In the genomic region with DNA sequence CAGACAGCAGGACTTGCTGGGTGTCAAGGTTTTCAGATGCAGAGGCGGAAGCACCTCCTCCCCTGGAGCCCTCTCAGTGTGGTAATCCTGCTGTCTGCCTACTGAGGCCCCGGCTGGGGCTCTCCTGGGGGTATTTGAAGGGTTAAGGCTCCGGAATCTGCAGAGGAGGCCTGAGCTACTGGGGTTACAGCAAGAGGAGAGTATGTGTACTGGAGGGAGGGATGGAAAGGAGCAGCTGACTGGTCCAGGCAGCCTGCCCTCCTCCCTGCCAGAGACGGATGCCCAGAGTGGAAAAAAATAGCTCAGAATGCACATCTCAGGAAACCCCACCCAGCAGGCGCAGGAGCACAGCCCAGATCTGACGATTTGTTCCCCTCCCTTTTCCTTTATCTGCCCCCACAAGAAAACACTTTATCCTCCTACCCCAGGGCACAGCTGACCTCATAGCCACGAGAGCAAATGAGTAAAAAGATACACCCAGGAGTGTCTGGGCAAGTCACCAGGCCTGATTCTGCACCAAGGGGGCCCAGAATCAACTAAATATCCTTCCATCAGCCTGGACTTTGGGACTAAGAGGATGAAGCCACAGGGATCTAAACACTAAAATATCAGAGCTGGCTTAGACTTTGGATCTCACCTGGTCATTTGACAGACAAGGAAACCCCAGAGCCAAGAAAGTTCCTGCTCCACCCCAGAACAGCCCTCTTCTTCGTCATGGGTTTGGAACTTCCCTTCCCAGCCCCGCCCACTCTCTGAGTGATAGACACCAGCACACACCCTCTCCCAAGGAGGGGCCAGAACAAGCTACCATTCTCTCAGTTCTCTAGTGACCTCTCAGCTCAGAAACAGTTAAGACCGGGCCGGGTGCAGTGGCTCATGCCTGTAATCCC, we compare ENCODE assay signal across 1 cellular context.
TF ChIP-seq lines count a peak whose summit lies in the region.

No MANE protein-coding gene starts in this region.

TF ChIP-seq in K562, 482 proteins besides CTCF, POLR2A, EP300 and RAD21 (continued from another document and continues in another):
- TF ChIP-seq, protein P1, sequence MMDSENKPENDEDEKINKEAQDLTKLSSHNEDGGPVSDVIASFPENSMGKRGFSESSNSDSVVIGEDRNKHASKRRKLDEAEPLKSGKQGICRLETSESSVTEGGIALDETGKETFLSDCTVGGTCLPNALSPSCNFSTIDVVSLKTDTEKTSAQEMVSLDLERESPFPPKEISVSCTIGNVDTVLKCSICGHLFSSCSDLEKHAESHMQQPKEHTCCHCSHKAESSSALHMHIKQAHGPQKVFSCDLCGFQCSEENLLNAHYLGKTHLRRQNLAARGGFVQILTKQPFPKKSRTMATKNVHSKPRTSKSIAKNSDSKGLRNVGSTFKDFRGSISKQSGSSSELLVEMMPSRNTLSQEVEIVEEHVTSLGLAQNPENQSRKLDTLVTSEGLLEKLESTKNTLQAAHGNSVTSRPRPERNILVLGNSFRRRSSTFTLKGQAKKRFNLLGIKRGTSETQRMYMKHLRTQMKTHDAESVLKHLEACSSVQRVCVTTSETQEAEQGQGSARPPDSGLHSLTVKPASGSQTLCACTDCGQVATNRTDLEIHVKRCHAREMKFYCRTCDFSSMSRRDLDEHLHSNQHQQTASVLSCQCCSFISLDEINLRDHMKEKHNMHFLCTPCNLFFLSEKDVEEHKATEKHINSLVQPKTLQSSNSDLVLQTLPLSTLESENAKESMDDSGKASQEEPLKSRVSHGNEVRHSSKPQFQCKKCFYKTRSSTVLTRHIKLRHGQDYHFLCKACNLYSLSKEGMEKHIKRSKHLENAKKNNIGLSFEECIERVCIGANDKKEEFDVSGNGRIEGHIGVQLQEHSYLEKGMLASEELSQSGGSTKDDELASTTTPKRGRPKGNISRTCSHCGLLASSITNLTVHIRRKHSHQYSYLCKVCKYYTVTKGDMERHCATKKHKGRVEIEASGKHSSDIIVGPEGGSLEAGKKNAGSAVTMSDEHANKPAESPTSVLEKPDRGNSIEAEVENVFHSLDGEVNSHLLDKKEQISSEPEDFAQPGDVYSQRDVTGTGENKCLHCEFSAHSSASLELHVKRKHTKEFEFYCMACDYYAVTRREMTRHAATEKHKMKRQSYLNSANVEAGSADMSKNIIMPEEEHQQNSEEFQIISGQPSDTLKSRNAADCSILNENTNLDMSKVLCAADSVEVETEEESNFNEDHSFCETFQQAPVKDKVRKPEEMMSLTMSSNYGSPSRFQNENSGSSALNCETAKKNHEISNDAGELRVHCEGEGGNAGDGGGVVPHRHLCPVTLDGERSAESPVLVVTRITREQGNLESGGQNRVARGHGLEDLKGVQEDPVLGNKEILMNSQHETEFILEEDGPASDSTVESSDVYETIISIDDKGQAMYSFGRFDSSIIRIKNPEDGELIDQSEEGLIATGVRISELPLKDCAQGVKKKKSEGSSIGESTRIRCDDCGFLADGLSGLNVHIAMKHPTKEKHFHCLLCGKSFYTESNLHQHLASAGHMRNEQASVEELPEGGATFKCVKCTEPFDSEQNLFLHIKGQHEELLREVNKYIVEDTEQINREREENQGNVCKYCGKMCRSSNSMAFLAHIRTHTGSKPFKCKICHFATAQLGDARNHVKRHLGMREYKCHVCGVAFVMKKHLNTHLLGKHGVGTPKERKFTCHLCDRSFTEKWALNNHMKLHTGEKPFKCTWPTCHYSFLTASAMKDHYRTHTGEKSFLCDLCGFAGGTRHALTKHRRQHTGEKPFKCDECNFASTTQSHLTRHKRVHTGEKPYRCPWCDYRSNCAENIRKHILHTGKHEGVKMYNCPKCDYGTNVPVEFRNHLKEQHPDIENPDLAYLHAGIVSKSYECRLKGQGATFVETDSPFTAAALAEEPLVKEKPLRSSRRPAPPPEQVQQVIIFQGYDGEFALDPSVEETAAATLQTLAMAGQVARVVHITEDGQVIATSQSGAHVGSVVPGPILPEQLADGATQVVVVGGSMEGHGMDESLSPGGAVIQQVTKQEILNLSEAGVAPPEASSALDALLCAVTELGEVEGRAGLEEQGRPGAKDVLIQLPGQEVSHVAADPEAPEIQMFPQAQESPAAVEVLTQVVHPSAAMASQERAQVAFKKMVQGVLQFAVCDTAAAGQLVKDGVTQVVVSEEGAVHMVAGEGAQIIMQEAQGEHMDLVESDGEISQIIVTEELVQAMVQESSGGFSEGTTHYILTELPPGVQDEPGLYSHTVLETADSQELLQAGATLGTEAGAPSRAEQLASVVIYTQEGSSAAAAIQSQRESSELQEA (IDR thresholded peaks at IDR 0.05; ENCODE audit: low read depth): peak; percentile 90
- TF ChIP-seq CREB1 (IDR thresholded peaks at IDR 0.05) (peak; percentile 64; the same call in 1 of the 2 replicates), CREB1 (CRISPR knock-in tag; IDR thresholded peaks at IDR 0.05) (no peak; the same call in 1 of the 2 replicates), ZNF76 (CRISPR knock-in tag; IDR thresholded peaks at IDR 0.05; ENCODE audit: borderline replicate concordance) (no peak), RCOR1 (IDR thresholded peaks at IDR 0.05; ENCODE audit: borderline replicate concordance in 1 of 2, low read depth in 2 of 2, low read length in 2 of 2) (0 out of 4 replicates have a peak, but pooled peaks of 1 of the 2 experiments have one; percentile 30), TAF1 (IDR thresholded peaks at IDR 0.05; ENCODE audit: control insufficient read depth, extremely low read depth, insufficient read depth, low read length, severe bottlenecking) (peak; percentile 41), SIRT6 (IDR thresholded peaks at IDR 0.05; ENCODE audit: low read depth, low read length) (no peak), XRCC5 (IDR thresholded peaks at IDR 0.05; ENCODE audit: low read depth, low read length) (no peak), KDM5B (IDR thresholded peaks at IDR 0.05; ENCODE audit: insufficient replicate concordance, low read depth, low read length) (peak; percentile 79), DACH1 (IDR thresholded peaks at IDR 0.05; ENCODE audit: partially characterized antibody) (peak; percentile 23), ZNF668 (CRISPR knock-in tag; IDR thresholded peaks at IDR 0.05) (no peak), SIN3A (IDR thresholded peaks at IDR 0.05; ENCODE audit: borderline replicate concordance in 2 of 2, control insufficient read depth in 1 of 2, low read depth in 2 of 2, low read length in 2 of 2) (no peak), NCOR1 (IDR thresholded peaks at IDR 0.05) (peak; percentile 46; the same call in 1 of the 2 replicates), BHLHE40 (IDR thresholded peaks at IDR 0.05; ENCODE audit: low read length) (peak; percentile 33), ATF1 (CRISPR knock-in tag; IDR thresholded peaks at IDR 0.05) (no peak), ATF1 (tag; IDR thresholded peaks at IDR 0.05) (peak; percentile 78), CBFA2T2 (conservative IDR thresholded peaks at IDR 0.05) (peak; percentile 71), KAT7 (CRISPR knock-in tag; IDR thresholded peaks at IDR 0.05; ENCODE audit: borderline replicate concordance) (no peak), MTA3 (IDR thresholded peaks at IDR 0.05; ENCODE audit: borderline replicate concordance) (peak; percentile 76), BACH1 (tag; IDR thresholded peaks at IDR 0.05) (no peak), ZNF445 (CRISPR knock-in tag; IDR thresholded peaks at IDR 0.05; ENCODE audit: low read depth) (no peak), MAZ (CRISPR knock-in tag; conservative IDR thresholded peaks at IDR 0.05 in 1 of 2, IDR thresholded peaks at IDR 0.05 in 1 of 2) (peak in 1 of 2 experiments; percentile 22; a peak in 1 of 4 replicates), ZNF696 (CRISPR knock-in tag; conservative IDR thresholded peaks at IDR 0.05) (no peak), KLF16 (IDR thresholded peaks at IDR 0.05) (peak; percentile 50; the same call in 1 of the 2 replicates), RFX1 (IDR thresholded peaks at IDR 0.05) (no peak)
- TF ChIP-seq, protein P2, sequence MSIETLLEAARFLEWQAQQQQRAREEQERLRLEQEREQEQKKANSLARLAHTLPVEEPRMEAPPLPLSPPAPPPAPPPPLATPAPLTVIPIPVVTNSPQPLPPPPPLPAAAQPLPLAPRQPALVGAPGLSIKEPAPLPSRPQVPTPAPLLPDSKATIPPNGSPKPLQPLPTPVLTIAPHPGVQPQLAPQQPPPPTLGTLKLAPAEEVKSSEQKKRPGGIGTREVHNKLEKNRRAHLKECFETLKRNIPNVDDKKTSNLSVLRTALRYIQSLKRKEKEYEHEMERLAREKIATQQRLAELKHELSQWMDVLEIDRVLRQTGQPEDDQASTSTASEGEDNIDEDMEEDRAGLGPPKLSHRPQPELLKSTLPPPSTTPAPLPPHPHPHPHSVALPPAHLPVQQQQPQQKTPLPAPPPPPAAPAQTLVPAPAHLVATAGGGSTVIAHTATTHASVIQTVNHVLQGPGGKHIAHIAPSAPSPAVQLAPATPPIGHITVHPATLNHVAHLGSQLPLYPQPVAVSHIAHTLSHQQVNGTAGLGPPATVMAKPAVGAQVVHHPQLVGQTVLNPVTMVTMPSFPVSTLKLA (conservative IDR thresholded peaks at IDR 0.05): peak; percentile 28 to 54; a peak in 2 of 4 replicates
- TF ChIP-seq, protein P3, sequence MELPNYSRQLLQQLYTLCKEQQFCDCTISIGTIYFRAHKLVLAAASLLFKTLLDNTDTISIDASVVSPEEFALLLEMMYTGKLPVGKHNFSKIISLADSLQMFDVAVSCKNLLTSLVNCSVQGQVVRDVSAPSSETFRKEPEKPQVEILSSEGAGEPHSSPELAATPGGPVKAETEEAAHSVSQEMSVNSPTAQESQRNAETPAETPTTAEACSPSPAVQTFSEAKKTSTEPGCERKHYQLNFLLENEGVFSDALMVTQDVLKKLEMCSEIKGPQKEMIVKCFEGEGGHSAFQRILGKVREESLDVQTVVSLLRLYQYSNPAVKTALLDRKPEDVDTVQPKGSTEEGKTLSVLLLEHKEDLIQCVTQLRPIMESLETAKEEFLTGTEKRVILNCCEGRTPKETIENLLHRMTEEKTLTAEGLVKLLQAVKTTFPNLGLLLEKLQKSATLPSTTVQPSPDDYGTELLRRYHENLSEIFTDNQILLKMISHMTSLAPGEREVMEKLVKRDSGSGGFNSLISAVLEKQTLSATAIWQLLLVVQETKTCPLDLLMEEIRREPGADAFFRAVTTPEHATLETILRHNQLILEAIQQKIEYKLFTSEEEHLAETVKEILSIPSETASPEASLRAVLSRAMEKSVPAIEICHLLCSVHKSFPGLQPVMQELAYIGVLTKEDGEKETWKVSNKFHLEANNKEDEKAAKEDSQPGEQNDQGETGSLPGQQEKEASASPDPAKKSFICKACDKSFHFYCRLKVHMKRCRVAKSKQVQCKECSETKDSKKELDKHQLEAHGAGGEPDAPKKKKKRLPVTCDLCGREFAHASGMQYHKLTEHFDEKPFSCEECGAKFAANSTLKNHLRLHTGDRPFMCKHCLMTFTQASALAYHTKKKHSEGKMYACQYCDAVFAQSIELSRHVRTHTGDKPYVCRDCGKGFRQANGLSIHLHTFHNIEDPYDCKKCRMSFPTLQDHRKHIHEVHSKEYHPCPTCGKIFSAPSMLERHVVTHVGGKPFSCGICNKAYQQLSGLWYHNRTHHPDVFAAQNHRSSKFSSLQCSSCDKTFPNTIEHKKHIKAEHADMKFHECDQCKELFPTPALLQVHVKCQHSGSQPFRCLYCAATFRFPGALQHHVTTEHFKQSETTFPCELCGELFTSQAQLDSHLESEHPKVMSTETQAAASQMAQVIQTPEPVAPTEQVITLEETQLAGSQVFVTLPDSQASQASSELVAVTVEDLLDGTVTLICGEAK (IDR thresholded peaks at IDR 0.05): no peak
- TF ChIP-seq, protein P3 (CRISPR knock-in tag; IDR thresholded peaks at IDR 0.05): no peak
- TF ChIP-seq, protein P4, sequence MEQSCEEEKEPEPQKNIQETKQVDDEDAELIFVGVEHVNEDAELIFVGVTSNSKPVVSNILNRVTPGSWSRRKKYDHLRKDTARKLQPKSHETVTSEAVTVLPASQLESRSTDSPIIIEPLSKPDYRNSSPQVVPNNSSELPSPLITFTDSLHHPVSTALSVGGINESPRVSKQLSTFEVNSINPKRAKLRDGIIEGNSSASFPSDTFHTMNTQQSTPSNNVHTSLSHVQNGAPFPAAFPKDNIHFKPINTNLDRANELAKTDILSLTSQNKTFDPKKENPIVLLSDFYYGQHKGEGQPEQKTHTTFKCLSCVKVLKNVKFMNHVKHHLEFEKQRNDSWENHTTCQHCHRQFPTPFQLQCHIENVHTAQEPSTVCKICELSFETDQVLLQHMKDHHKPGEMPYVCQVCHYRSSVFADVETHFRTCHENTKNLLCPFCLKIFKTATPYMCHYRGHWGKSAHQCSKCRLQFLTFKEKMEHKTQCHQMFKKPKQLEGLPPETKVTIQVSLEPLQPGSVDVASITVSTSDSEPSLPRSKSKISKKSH (CRISPR knock-in tag; IDR thresholded peaks at IDR 0.05): no peak
- TF ChIP-seq, protein P5, sequence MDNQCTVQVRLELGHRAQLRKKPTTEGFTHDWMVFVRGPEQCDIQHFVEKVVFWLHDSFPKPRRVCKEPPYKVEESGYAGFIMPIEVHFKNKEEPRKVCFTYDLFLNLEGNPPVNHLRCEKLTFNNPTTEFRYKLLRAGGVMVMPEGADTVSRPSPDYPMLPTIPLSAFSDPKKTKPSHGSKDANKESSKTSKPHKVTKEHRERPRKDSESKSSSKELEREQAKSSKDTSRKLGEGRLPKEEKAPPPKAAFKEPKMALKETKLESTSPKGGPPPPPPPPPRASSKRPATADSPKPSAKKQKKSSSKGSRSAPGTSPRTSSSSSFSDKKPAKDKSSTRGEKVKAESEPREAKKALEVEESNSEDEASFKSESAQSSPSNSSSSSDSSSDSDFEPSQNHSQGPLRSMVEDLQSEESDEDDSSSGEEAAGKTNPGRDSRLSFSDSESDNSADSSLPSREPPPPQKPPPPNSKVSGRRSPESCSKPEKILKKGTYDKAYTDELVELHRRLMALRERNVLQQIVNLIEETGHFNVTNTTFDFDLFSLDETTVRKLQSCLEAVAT (IDR thresholded peaks at IDR 0.05): 0 out of 4 replicates have a peak, but pooled peaks of 1 of the 2 experiments have one; percentile 18
